Comparison of ENCODE assay signal across 11 cellular contexts in the genomic region with DNA sequence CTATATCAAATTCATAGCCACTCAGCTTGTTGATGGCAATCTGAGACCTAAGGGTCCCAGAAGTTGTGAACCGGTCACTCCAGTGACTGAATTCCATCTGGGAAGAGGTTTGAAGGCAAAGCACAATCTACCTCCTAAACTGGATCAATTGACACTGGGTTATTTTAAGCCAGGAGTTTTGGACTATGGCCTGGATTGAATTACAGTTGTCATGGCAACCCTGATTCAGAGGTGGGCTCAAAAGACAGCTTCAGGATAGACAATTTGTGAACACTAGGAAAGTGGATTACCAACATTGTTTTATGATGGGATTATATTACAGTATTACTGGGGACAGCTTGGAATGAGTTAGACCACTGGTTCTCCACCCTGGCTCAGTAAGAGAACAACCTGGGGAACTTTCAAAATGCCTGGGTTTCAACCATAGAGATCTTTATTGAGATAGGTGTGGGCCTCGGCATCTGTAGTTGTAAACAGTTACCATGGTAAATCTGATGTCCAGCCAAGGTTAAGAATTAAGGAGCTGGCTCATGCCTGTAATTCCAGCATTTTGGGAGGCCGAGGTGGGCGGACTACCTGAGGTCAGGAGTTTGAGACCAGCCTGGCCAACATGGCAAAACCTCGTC. TPM values are rescaled to one million over a fixed set of nuclear protein-coding genes. Genes with fewer than 3 reads are reported as not detected.
DNase-seq lines count a peak whose midpoint lies in the region; ATAC-seq and TF ChIP-seq lines count a peak whose summit lies in the region.
"Had no signal": no experiment of that assay in that cellular context is flagged by ENCODE, and none has a peak within 500 bp of the region (broad histone marks: within the 10 kb centered on the region; RNA-seq: fewer than 3 reads in every experiment).

No MANE protein-coding gene starts in this region.

- H3K4me3 Mint-ChIP-seq in MCF 10A (ENCODE audit: unreplicated experiment): no peak overlapping the region

- WGBS in prostate gland: 56% methylated on average over 5 of the region's 5 CpGs

- no peaks in the 10 kb centered on the region for H3K27me3 ChIP-seq in prostate gland (replicated peaks; ENCODE audit: insufficient read depth)

- peaks cover 22% of the 10 kb centered on the region for H3K4me1 Mint-ChIP-seq in MCF 10A (ENCODE audit: insufficient read depth, unreplicated experiment)

- peaks cover under 1% of the 10 kb centered on the region for H3K9me3 Mint-ChIP-seq in MCF 10A (ENCODE audit: unreplicated experiment)

- CTCF ChIA-PET in MCF 10A (lab: Yijun Ruan, JAX): interaction anchor here (0.7 to 1.2 kb wide), 2 partner anchors 40 to 160 kb away, joined by 3 to 4 read pairs; no protein-coding TSS in a partner anchor

- POLR2A ChIA-PET in MCF 10A (lab: Yijun Ruan, JAX): interaction anchor here (0.6 to 1.6 kb wide), 12 partner anchors 11 to 222 kb away, joined by 3 to 6 read pairs (median 3); no protein-coding TSS in a partner anchor

- peak overlapping the region; percentile 16 for H3K27ac Mint-ChIP-seq in MCF 10A (ENCODE audit: low read depth, unreplicated experiment)

- intact Hi-C loops in MCF 10A (cut with micrococcal nuclease): loop anchor here (5.0 kb wide), 1 partner anchor 60 kb away; a partner anchor contains a TSS
- intact Hi-C loops in prostate gland (cut with DNase I): loop anchor here (5.0 kb wide), 1 partner anchor 60 kb away; a partner anchor contains a TSS

- DNase-seq in ELR (ENCODE audit: low read depth) (peak; percentile 11), NCI-H2171 treated with DMSO at 0.1 percent for 48 hours (lab: John Stamatoyannopoulos, UW) (peak; percentile 55), MCF 10A (ENCODE audit: unreplicated experiment) (no peak), prostate gland (ENCODE audit: low spot score) (no peak), occipital lobe (lab: John Stamatoyannopoulos, UW) (no peak), DMS153 treated with DMSO at 0.1 percent for 48 hours (lab: John Stamatoyannopoulos, UW; ENCODE audit: unreplicated experiment) (no peak)
- DNase-seq in activated CD4-positive, alpha-beta T cell treated with anti-CD3 and anti-CD28 coated beads, Interleukin-2, amount 50 U/mL, for 4 hours: no peak
- DNase-seq: DND-41, islet precursor cell, T-helper 9 cell had no signal

- H3K4me3 ChIP-seq in prostate gland: no peak overlapping the region

- H3K27ac ChIP-seq in prostate gland: peak overlapping the region; percentile 52 to 69

- peaks cover 8% of the 10 kb centered on the region for H3K36me3 Mint-ChIP-seq in MCF 10A (ENCODE audit: insufficient read depth, unreplicated experiment)

- no peaks in the 10 kb centered on the region for H3K9me3 ChIP-seq in prostate gland

- no peak for TF ChIP-seq CTCF in MCF 10A (IDR thresholded peaks at IDR 0.05; ENCODE audit: unreplicated experiment)
- no peak for TF ChIP-seq CTCF in prostate gland (IDR thresholded peaks at IDR 0.05)

- ATAC-seq in GM19463 (IDR thresholded peaks at IDR 0.05; ENCODE audit: unreplicated experiment): no peak

- BruUV-seq in MCF 10A (replicated peaks; lab: Mats Ljungman, UMichigan): no TSS peak

- H3K4me1 ChIP-seq in prostate gland (replicated peaks): peaks cover 12% of the 10 kb centered on the region

- H3K36me3 ChIP-seq in prostate gland: no peaks in the 10 kb centered on the region

- no peaks in the 10 kb centered on the region for H3K27me3 Mint-ChIP-seq in MCF 10A (ENCODE audit: insufficient read depth, unreplicated experiment)

- no peak for TF ChIP-seq POLR2A in prostate gland (IDR thresholded peaks at IDR 0.05)

RNA-seq across cellular contexts. Expression of a gene that starts 58.8 kb away (rescaled TPM):
- 19.7 and 29.0 TPM in 2 replicates for total RNA-seq in MCF 10A (2022)
- total RNA-seq in prostate gland: 100 to 1,000 TPM in 1 of 2 donors, 10 to 100 TPM in 1; 89.1 to 114 TPM
- 45.1 TPM for total RNA-seq in occipital lobe

Comparison
In these comparisons a context has a peak if more than half of its experiments do, and no peak if none do; other contexts are left out.
1. DNase-seq: peak in ELR (single experiment) and NCI-H2171 treated with DMSO at 0.1 percent for 48 hours (single experiment); none in MCF 10A (single experiment), prostate gland (single experiment), occipital lobe (single experiment), DMS153 treated with DMSO at 0.1 percent for 48 hours (single experiment) and activated CD4-positive, alpha-beta T cell treated with anti-CD3 and anti-CD28 coated beads, Interleukin-2, amount 50 U/mL, for 4 hours (0 of 2).